20 cellular contexts compared by ENCODE assay signal in the genomic region with DNA sequence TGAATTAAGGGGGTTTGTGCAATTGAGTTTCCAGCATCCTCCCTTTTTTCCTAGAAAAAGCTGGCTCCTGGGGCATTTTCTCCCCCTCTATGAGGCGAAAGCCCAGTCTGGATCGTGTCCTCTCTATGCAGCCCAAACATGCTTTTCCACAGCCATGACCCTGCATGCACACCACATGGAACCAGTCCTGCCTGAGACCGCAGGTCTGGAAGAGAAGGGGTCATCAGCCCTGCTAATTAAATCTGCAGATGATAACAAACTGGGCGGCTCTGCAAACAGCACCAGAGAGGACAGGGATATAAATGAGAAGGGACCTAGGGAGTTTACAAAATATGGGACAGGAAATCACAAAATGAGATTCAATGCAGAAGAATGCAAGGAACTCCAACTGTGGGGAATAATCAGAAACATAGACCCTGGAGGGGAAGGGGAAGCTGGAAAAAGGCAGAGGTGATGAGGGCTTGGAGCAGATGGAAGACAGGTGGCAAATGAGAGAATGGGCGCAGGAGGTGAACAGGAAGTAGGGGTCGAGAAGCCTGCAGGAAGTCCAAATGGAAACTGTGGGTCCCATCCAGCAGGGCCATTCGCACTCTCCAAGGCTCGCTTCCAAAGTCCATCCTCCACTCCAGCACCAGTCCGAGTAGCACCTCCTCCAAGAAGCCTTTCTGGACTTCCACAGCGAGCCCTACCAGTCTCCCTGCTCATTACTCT.
A peak's percentile ranks its signal among the peaks of the same experiment; 100 is the strongest.
DNase-seq lines count a peak whose midpoint lies in the region; ATAC-seq, FAIRE-seq and TF ChIP-seq lines count a peak whose summit lies in the region.
"Had no signal": no experiment of that assay in that cellular context is flagged by ENCODE, and none has a peak within 500 bp of the region (broad histone marks: within the 10 kb centered on the region; RNA-seq: fewer than 3 reads in every experiment).

No MANE protein-coding gene starts in this region.

- POLR2A ChIA-PET in IMR-90 (lab: Charles Lee; ENCODE audit: unreplicated experiment) = no interaction called here
- POLR2A ChIA-PET in H1 (lab: Charles Lee; ENCODE audit: partially characterized antibody) = no interaction called here

- BruUV-seq in IMR-90 (replicated peaks; lab: Mats Ljungman, UMichigan) = no TSS peak

- H2BK20ac ChIP-seq in IMR-90 (ENCODE audit: low read depth, low read length) (no peak overlapping the region), H1 (ENCODE audit: low read length) (no peak overlapping the region)

- FAIRE-seq in H1 (lab: Jason Lieb, UNC) = no peak
- FAIRE-seq: A204.1, GM12878 had no signal

- H3K9ac ChIP-seq in IMR-90 (ENCODE audit: low read depth, low read length) (no peak overlapping the region), H1 (replicated peaks in 1 of 4; ENCODE audit: extremely low read depth in 1 of 4, low read depth in 3 of 4, low read length in 3 of 4) (no peak overlapping the region)
- H3K9ac ChIP-seq: KMS-11 had no signal

- no peak for TF ChIP-seq EP300 in H1 (IDR thresholded peaks at IDR 0.05; ENCODE audit: borderline replicate concordance in 1 of 2, low read depth in 2 of 2, low read length in 2 of 2)

- H3K56ac ChIP-seq in IMR-90 (ENCODE audit: extremely low read depth, insufficient read depth, low read length) (no peak overlapping the region), H1 (replicated peaks; ENCODE audit: insufficient read length, low read depth, low read length) (no peak overlapping the region)

- H3K27me3 ChIP-seq in IMR-90 (ENCODE audit: control insufficient read depth, insufficient read depth, low read length) = peaks cover 4% of the 10 kb centered on the region; the same call in 1 of the 2 replicates
- no peaks in the 10 kb centered on the region for H3K27me3 ChIP-seq in H1 (replicated peaks in 1 of 4; ENCODE audit: control insufficient read depth in 3 of 4, extremely low read depth in 1 of 4, insufficient read depth in 3 of 4, low read length in 3 of 4)
- H3K27me3 ChIP-seq: BE2C had no signal

- no peak overlapping the region for H2BK12ac ChIP-seq in H1 (ENCODE audit: low read depth, low read length)

- no peak overlapping the region for H3K4me2 ChIP-seq in IMR-90 (ENCODE audit: low read depth, low read length)
- H3K4me2 ChIP-seq in H1 (ENCODE audit: insufficient read depth in 1 of 2, low read depth in 2 of 2, low read length in 2 of 2) = no peak overlapping the region
- H3K4me2 ChIP-seq: GM23338, KMS-11 had no signal

- H2AFZ ChIP-seq in IMR-90 (replicated peaks; ENCODE audit: low read length, poor library complexity) = peak overlapping the region; percentile 25
- H2AFZ ChIP-seq in H1 (ENCODE audit: low read length) = no peak overlapping the region
- H2AFZ ChIP-seq: GM23338 had no signal

- ATAC-seq in IMR-90 (ENCODE audit: low read depth) = no peak
- ATAC-seq in GM19035 (IDR thresholded peaks at IDR 0.05; ENCODE audit: unreplicated experiment) = no peak
- ATAC-seq: GM12878, GM23338, HCT116 had no signal

- TF ChIP-seq POLR2A in IMR-90 (IDR thresholded peaks at IDR 0.05; ENCODE audit: low read depth, low read length) (no peak), H1 (IDR thresholded peaks at IDR 0.05; ENCODE audit: control extremely low read depth in 1 of 2, low read depth in 2 of 2, low read length in 2 of 2) (no peak)

- no peak overlapping the region for H3K18ac ChIP-seq in IMR-90 (ENCODE audit: low read depth, low read length)
- no peak overlapping the region for H3K18ac ChIP-seq in H1 (ENCODE audit: extremely low read depth, low read length)

- H3K4me1 ChIP-seq in IMR-90 (ENCODE audit: control insufficient read depth, insufficient read depth, low read length) = no peaks in the 10 kb centered on the region
- H3K4me1 ChIP-seq in H1 (replicated peaks in 1 of 4; ENCODE audit: control insufficient read depth in 3 of 4, insufficient read depth in 4 of 4, low read length in 3 of 4) = peaks cover 0 to 11% (median 3%) of the 10 kb centered on the region in 4 experiments; a peak in 4 of 7 replicates
- H3K4me1 ChIP-seq: BE2C had no signal

- H3K9me1 ChIP-seq in IMR-90 (ENCODE audit: insufficient read depth, low read length) = no peaks in the 10 kb centered on the region

- CTCF ChIA-PET in IMR-90 (lab: Yijun Ruan, JAX) (no interaction called here), H1 (lab: Charles Lee; ENCODE audit: partially characterized antibody) (interaction anchor here (2.8 kb wide), 1 partner anchor 10 kb away, joined by 9 read pairs; no protein-coding TSS in a partner anchor)

- H2BK120ac ChIP-seq in IMR-90 (ENCODE audit: low read depth, low read length) = no peak overlapping the region
- H2BK120ac ChIP-seq in H1 (replicated peaks; ENCODE audit: low read depth, low read length) = no peak overlapping the region

- H3K36me3 ChIP-seq in IMR-90 (ENCODE audit: control insufficient read depth, insufficient read depth, low read length) = no peaks in the 10 kb centered on the region
- no peaks in the 10 kb centered on the region for H3K36me3 ChIP-seq in H1 (ENCODE audit: control insufficient read depth in 2 of 4, insufficient read depth in 4 of 4, low read length in 3 of 4)
- H3K36me3 ChIP-seq: BE2C had no signal

- dilution Hi-C loops in IMR-90 (cut with HindIII; ENCODE audit: low sequenced_read_pairs, unreplicated experiment) = no loop called here

- intact Hi-C loops in IMR-90 (cut with micrococcal nuclease) = no loop called here

- H3K9me3 ChIP-seq in IMR-90 (ENCODE audit: control insufficient read depth, insufficient read depth, low read length) = no peaks in the 10 kb centered on the region
- H3K9me3 ChIP-seq in H1 (ENCODE audit: insufficient read depth in 2 of 2, low read depth in 1 of 2, low read length in 1 of 2) = no peaks in the 10 kb centered on the region
- H3K9me3 ChIP-seq: BE2C had no signal

- H3K79me1 ChIP-seq in IMR-90 (ENCODE audit: low read depth in 1 of 2, low read length in 2 of 2) (no peaks in the 10 kb centered on the region), H1 (ENCODE audit: low read depth, low read length) (no peaks in the 10 kb centered on the region)

- no peak overlapping the region for H3K14ac ChIP-seq in IMR-90 (replicated peaks; ENCODE audit: low read depth, low read length)
- H3K14ac ChIP-seq in H1 (ENCODE audit: insufficient read length) = no peak overlapping the region

- no peak overlapping the region for H4K8ac ChIP-seq in IMR-90 (ENCODE audit: low read depth in 2 of 2, low read length in 2 of 2)
- no peak overlapping the region for H4K8ac ChIP-seq in H1 (ENCODE audit: extremely low read depth, insufficient read depth, low read length)

- H2BK15ac ChIP-seq in IMR-90 (ENCODE audit: low read depth, low read length) (no peak overlapping the region), H1 (ENCODE audit: low read length) (no peak overlapping the region; the same call in 1 of the 2 replicates)

- H2AK5ac ChIP-seq in IMR-90 (ENCODE audit: low read depth, low read length) = no peak overlapping the region
- H2AK5ac ChIP-seq in H1 (ENCODE audit: low read depth, low read length) = peak overlapping the region; percentile 56; the same call in 1 of the 2 replicates

- 48% methylated on average over 5 of the region's 10 CpGs; no CpG with 5 or more reads in 1 of the 2 experiments for WGBS in IMR-90 (ENCODE audit: extremely low coverage in 2 of 2, insufficient read length in 1 of 2), 2 experiments
- 92% methylated on average over 10 of the region's 10 CpGs; no CpG with 5 or more reads in 1 of the 2 experiments for WGBS in H1 (ENCODE audit: extremely low coverage in 1 of 2, insufficient coverage in 1 of 2, insufficient read length in 1 of 2, insufficient replicate concordance in 2 of 2, low coverage in 1 of 2, low lambda C conversion rate in 2 of 2, missing lambda C conversion rate in 1 of 2), 2 experiments

- H3K79me2 ChIP-seq in H1 (ENCODE audit: control insufficient read depth in 1 of 2, insufficient read depth in 2 of 2, low read length in 2 of 2) = no peaks in the 10 kb centered on the region; a peak in 1 of 4 replicates

- H2BK5ac ChIP-seq in IMR-90 (ENCODE audit: low read depth, low read length, poor library complexity, severe bottlenecking) (no peak overlapping the region), H1 (ENCODE audit: low read depth, low read length) (no peak overlapping the region)

- no peak overlapping the region for H3K4me3 ChIP-seq in IMR-90 (ENCODE audit: insufficient read depth, low read depth, low read length)
- H3K4me3 ChIP-seq in H1 (ENCODE audit: extremely low read depth in 1 of 4, insufficient read depth in 2 of 4, low read depth in 3 of 4, low read length in 4 of 4) = no peak overlapping the region
- H3K4me3 ChIP-seq: GM12878, GM23338 had no signal

- in situ Hi-C loops in IMR-90 (cut with MboI; ENCODE audit: low sequenced_read_pairs) = no loop called here

- TF ChIP-seq CTCF in IMR-90 (conservative IDR thresholded peaks at IDR 0.05; ENCODE audit: low read depth, low read length) (no peak), H1 (IDR thresholded peaks at IDR 0.05; ENCODE audit: control extremely low read depth in 1 of 3, insufficient read depth in 1 of 3, low read depth in 1 of 3, low read length in 3 of 3) (no peak)

- H4K20me1 ChIP-seq in IMR-90 (ENCODE audit: insufficient read depth, low read length) (no peaks in the 10 kb centered on the region), H1 (replicated peaks in 1 of 2; ENCODE audit: control insufficient read depth in 1 of 2, insufficient read depth in 2 of 2, low read length in 2 of 2) (no peaks in the 10 kb centered on the region)

- H4K91ac ChIP-seq in IMR-90 (ENCODE audit: insufficient read depth, low read depth, low read length) = no peak overlapping the region
- H4K91ac ChIP-seq in H1 (replicated peaks; ENCODE audit: insufficient read length, low read length) = no peak overlapping the region

- peak; percentile 2 for DNase-seq in EL
- DNase-seq in IMR-90 = no peak
- no peak for DNase-seq in H1 (ENCODE audit: low read depth in 1 of 2, low spot score in 2 of 2)
- DNase-seq in pulmonary artery endothelial cell (ENCODE audit: low read depth, low spot score) = peak; percentile 13
- DNase-seq in T-helper 1 cell = no peak
- no peak for DNase-seq in T1000 (lab: John Stamatoyannopoulos, UW)
- DNase-seq: ACHN; BE2C; C1 segment of cervical spinal cord; Calu3; CD4-positive, alpha-beta T cell; DMS79 treated with DMSO at 0.1 percent for 48 hours; H7; HFFc6 had no signal

- H3K4ac ChIP-seq in IMR-90 (ENCODE audit: low read depth, low read length) (no peak overlapping the region), H1 (replicated peaks; ENCODE audit: insufficient read length, low read depth, low read length) (no peak overlapping the region)

- H4K5ac ChIP-seq in IMR-90 (ENCODE audit: low read depth, low read length) (no peak overlapping the region), H1 (ENCODE audit: insufficient read length, low read depth, low read length) (no peak overlapping the region)

- peaks cover 3% of the 10 kb centered on the region; the same call in 1 of the 2 replicates for H3K23me2 ChIP-seq in H1 (ENCODE audit: low read depth, low read length)

- no peak overlapping the region for H2AK9ac ChIP-seq in IMR-90 (replicated peaks; ENCODE audit: low read depth, low read length, poor library complexity)

- TF ChIP-seq RAD21 in IMR-90 (IDR thresholded peaks at IDR 0.05; ENCODE audit: low read length) (no peak), H1 (IDR thresholded peaks at IDR 0.05 in 1 of 2, conservative IDR thresholded peaks at IDR 0.05 in 1 of 2; ENCODE audit: low read depth in 2 of 2, low read length in 2 of 2) (no peak)

- H3K23ac ChIP-seq in IMR-90 (ENCODE audit: low read depth, low read length) (no peak overlapping the region), H1 (ENCODE audit: insufficient read length) (no peak overlapping the region)

- H3K27ac ChIP-seq in IMR-90 (ENCODE audit: insufficient read depth, low read length) (no peak overlapping the region), H1 (ENCODE audit: low read depth, low read length) (no peak overlapping the region)
- H3K27ac ChIP-seq: KMS-11 had no signal

Comparison
In these comparisons a context has a peak if more than half of its experiments do, and no peak if none do; other contexts are left out.
1. DNase-seq: peak in EL (single experiment) and pulmonary artery endothelial cell (single experiment); none in IMR-90 (single experiment), H1 (0 of 2), T-helper 1 cell (0 of 5) and T1000 (single experiment).